In the genomic region with DNA sequence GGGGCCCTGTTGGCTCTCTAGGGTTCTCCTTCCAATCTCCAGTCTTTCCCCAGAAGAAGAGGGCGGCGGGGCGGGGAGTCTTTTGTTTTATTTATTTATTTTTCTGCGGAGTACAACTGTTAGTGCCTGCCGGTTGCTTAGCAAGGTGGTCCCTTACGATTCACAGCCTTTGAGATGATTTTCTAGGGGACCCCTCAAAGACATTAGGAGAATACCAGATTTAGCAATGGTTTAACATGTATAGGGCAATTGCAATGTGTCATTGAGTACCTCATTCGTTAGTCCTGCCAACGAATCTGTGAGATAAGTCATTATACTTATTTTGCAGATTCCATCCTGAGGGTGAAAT, we compare ENCODE assay signal across 8 cellular contexts. TPM values are rescaled to one million over a fixed set of nuclear protein-coding genes. Genes with fewer than 3 reads are reported as not detected.
A peak's percentile ranks its signal among the peaks of the same experiment; 100 is the strongest.
DNase-seq lines count a peak whose midpoint lies in the region; FAIRE-seq and TF ChIP-seq lines count a peak whose summit lies in the region.

No MANE protein-coding gene starts in this region.

- H3K4me2 ChIP-seq in DOHH2 (ENCODE audit: low read length) (peak overlapping the region; percentile 72), parathyroid adenoma (ENCODE audit: low read length) (peak overlapping the region; percentile 68)

- DNase-seq in NB4 (ENCODE audit: low read depth) (no peak), endodermal cell (no peak), GM12891 (ENCODE audit: insufficient read length, low spot score) (no peak), GM12892 (ENCODE audit: insufficient read length) (no peak), OCI-M1 (lab: John Stamatoyannopoulos, UW) (no peak), occipital lobe (lab: John Stamatoyannopoulos, UW) (no peak)

- peak overlapping the region; percentile 94 for H3K4me3 Mint-ChIP-seq in endodermal cell

- WGBS in endodermal cell (ENCODE audit: insufficient coverage in 1 of 2, insufficient read length in 1 of 2), 2 experiments = 28 to 34% methylated on average over 2 to 8 of the region's 8 CpGs

- H3K4me1 ChIP-seq in DOHH2 (ENCODE audit: control insufficient read depth, low read length) (peaks cover 41% of the 10 kb centered on the region), endodermal cell (ENCODE audit: control insufficient read depth, insufficient read depth, low read length) (peaks cover 7% of the 10 kb centered on the region), parathyroid adenoma (no peaks in the 10 kb centered on the region)

- H3K36me3 ChIP-seq in DOHH2 (ENCODE audit: control insufficient read depth, low read length) (peaks cover 35% of the 10 kb centered on the region), endodermal cell (ENCODE audit: control insufficient read depth, insufficient read depth, low read length) (peaks cover 34% of the 10 kb centered on the region), parathyroid adenoma (ENCODE audit: control insufficient read depth, insufficient read depth, low read length) (no peaks in the 10 kb centered on the region)

- H3K9me2 ChIP-seq in DOHH2 (replicated peaks; ENCODE audit: control insufficient read depth, low read length) = no peaks in the 10 kb centered on the region

- no peak for TF ChIP-seq POLR2A in NB4 (IDR thresholded peaks at IDR 0.05; ENCODE audit: extremely low read depth, insufficient read length)
- no peak for TF ChIP-seq POLR2A in GM12891 (IDR thresholded peaks at IDR 0.05; ENCODE audit: low read depth, low read length)
- no peak for TF ChIP-seq POLR2A in GM12892 (IDR thresholded peaks at IDR 0.05; ENCODE audit: low read depth, low read length)

- peak overlapping the region; percentile 96 for H2AFZ ChIP-seq in parathyroid adenoma

- peaks cover 27% of the 10 kb centered on the region for H3K79me2 ChIP-seq in DOHH2 (ENCODE audit: control insufficient read depth, low read length)
- H3K79me2 ChIP-seq in parathyroid adenoma = no peaks in the 10 kb centered on the region

- no peak for FAIRE-seq in GM12891 (lab: Jason Lieb, UNC)
- FAIRE-seq in GM12892 (lab: Jason Lieb, UNC) = no peak

- H3K27me3 Mint-ChIP-seq in endodermal cell (ENCODE audit: insufficient read depth) = no peaks in the 10 kb centered on the region

- no peak for TF ChIP-seq CTCF in DOHH2 (IDR thresholded peaks at IDR 0.05; ENCODE audit: low read depth, low read length, poor library complexity, severe bottlenecking)
- TF ChIP-seq CTCF in NB4 (IDR thresholded peaks at IDR 0.05; ENCODE audit: low read depth, low read length) = no peak
- TF ChIP-seq CTCF in endodermal cell (conservative IDR thresholded peaks at IDR 0.05) = no peak
- no peak for TF ChIP-seq CTCF in parathyroid adenoma (IDR thresholded peaks at IDR 0.05)

- no peaks in the 10 kb centered on the region for H4K20me1 ChIP-seq in DOHH2 (ENCODE audit: control insufficient read depth, insufficient read depth, low read depth, low read length)

- H3K4me3 ChIP-seq in DOHH2 (ENCODE audit: low read length) = peak overlapping the region; percentile 84
- peak overlapping the region; percentile 52 for H3K4me3 ChIP-seq in NB4 (ENCODE audit: low read depth, low read length)
- peak overlapping the region; percentile 92 for H3K4me3 ChIP-seq in endodermal cell (ENCODE audit: low read length)
- H3K4me3 ChIP-seq in parathyroid adenoma (ENCODE audit: low read depth, low read length) = peak overlapping the region; percentile 84

- peaks cover 23% of the 10 kb centered on the region for H3K36me3 Mint-ChIP-seq in endodermal cell (ENCODE audit: low read depth)

- no peaks in the 10 kb centered on the region for H3K27me3 ChIP-seq in DOHH2 (ENCODE audit: control insufficient read depth, low read length)
- H3K27me3 ChIP-seq in endodermal cell (ENCODE audit: control insufficient read depth, insufficient read depth, low read length, poor library complexity, severe bottlenecking) = no peaks in the 10 kb centered on the region
- no peaks in the 10 kb centered on the region for H3K27me3 ChIP-seq in parathyroid adenoma (ENCODE audit: control insufficient read depth, insufficient read depth, low read length)

- H3K27ac ChIP-seq in DOHH2 (ENCODE audit: low read depth, low read length) = 0 out of 2 replicates have a peak overlapping the region, but pooled peaks have one; percentile 26
- H3K27ac ChIP-seq in endodermal cell (ENCODE audit: low read depth, low read length) = no peak overlapping the region
- peak overlapping the region; percentile 79 for H3K27ac ChIP-seq in parathyroid adenoma

- no peaks in the 10 kb centered on the region for H3K9me3 ChIP-seq in DOHH2 (ENCODE audit: control insufficient read depth, insufficient read depth, low read length)
- H3K9me3 ChIP-seq in endodermal cell (ENCODE audit: control insufficient read depth, low read length) = no peaks in the 10 kb centered on the region
- H3K9me3 ChIP-seq in parathyroid adenoma (ENCODE audit: control insufficient read depth, low read length) = no peaks in the 10 kb centered on the region

- 0 out of 2 replicates have a peak, but pooled peaks cover 2% of the 10 kb centered on the region for H3F3A ChIP-seq in DOHH2 (ENCODE audit: control insufficient read depth, insufficient read depth)

- no peaks in the 10 kb centered on the region for H3K9me3 Mint-ChIP-seq in endodermal cell

- peaks cover 14% of the 10 kb centered on the region for H3K4me1 Mint-ChIP-seq in endodermal cell

- peak overlapping the region; percentile 97 for H3K27ac Mint-ChIP-seq in endodermal cell

- H3K9ac ChIP-seq in endodermal cell (ENCODE audit: extremely low read depth, low read length, poor library complexity, severe bottlenecking) (no peak overlapping the region), parathyroid adenoma (no peak overlapping the region)

TF ChIP-seq in GM12891, 5 proteins besides CTCF, POLR2A, EP300 and RAD21:
- TF ChIP-seq SPI1 (IDR thresholded peaks at IDR 0.05; ENCODE audit: low read depth, low read length) = no peak

RNA-seq across cellular contexts. Expression of gene MRPL16, which starts 0.3 kb away (rescaled TPM):
- 10 to 100 TPM; 52.8 to 58.4 TPM for total RNA-seq in endodermal cell
- 48.9 TPM for polyA plus RNA-seq in endodermal cell (2013, experiment 1 of 2)
- 41.5 TPM for polyA plus RNA-seq in endodermal cell (2013, experiment 2 of 2)
- 67.3 TPM for polyA plus RNA-seq in GM12891 (2012; ENCODE audit: low read depth, missing spikeins)
- 75.3 TPM for polyA plus RNA-seq in GM12892 (2012; ENCODE audit: missing spikeins)
- 29.6 TPM for total RNA-seq in occipital lobe

RNA-seq across cellular contexts. Expression of gene CBLIF, which starts 34.4 kb away (rescaled TPM):
- total RNA-seq in endodermal cell (not detected), occipital lobe (not detected)
- polyA plus RNA-seq in endodermal cell (2013, experiment 1 of 2) = not detected
- not detected for polyA plus RNA-seq in endodermal cell (2013, experiment 2 of 2)
- polyA plus RNA-seq in GM12891 (2012; ENCODE audit: low read depth, missing spikeins) = not detected
- polyA plus RNA-seq in GM12892 (2012; ENCODE audit: missing spikeins) = not detected

RNA-seq across cellular contexts. Expression of gene TCN1, which starts 55.4 kb away (rescaled TPM):
- total RNA-seq in endodermal cell (not detected), occipital lobe (1.2 TPM)
- not detected for polyA plus RNA-seq in endodermal cell (2013, experiment 1 of 2)
- polyA plus RNA-seq in endodermal cell (2013, experiment 2 of 2) = not detected
- not detected for polyA plus RNA-seq in GM12891 (2012; ENCODE audit: low read depth, missing spikeins)
- not detected for polyA plus RNA-seq in GM12892 (2012; ENCODE audit: missing spikeins)

RNA-seq across cellular contexts. Expression of gene STX3, which starts 55.7 kb away (rescaled TPM):
- total RNA-seq in endodermal cell (100 to 1,000 TPM; 119 to 160 TPM), occipital lobe (26.4 TPM)
- polyA plus RNA-seq in endodermal cell (2013, experiment 1 of 2) = 27.9 TPM
- 23.5 TPM for polyA plus RNA-seq in endodermal cell (2013, experiment 2 of 2)
- 0.46 TPM for polyA plus RNA-seq in GM12891 (2012; ENCODE audit: low read depth, missing spikeins)
- 1.6 TPM for polyA plus RNA-seq in GM12892 (2012; ENCODE audit: missing spikeins)
